10 cellular contexts compared by ENCODE assay signal in the genomic region with DNA sequence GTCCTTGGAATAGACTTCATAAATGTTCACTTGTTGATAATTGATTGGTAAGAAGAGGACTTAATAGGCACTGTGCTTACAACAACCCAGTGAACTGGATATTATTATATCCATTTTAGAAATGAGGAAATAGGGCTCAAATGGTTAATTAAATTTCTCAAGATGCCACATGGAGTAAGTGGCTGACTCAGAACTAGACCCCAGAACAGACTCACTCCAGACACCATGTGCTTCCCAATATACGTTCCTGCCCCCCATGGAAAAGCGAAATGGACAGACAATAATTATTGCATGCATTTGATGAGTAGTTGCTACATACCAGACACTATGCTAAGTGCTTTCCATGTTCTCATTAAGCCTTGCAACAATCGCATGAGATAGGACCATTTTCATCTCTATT. TPM values are rescaled to one million over a fixed set of nuclear protein-coding genes. Genes with fewer than 3 reads are reported as not detected.
A peak's percentile ranks its signal among the peaks of the same experiment; 100 is the strongest.
DNase-seq lines count a peak whose midpoint lies in the region; ATAC-seq and TF ChIP-seq lines count a peak whose summit lies in the region.
"Had no signal": no experiment of that assay in that cellular context is flagged by ENCODE, and none has a peak within 500 bp of the region (broad histone marks: within the 10 kb centered on the region; RNA-seq: fewer than 3 reads in every experiment).

No MANE protein-coding gene starts in this region.

- no peaks in the 10 kb centered on the region for H3K36me3 ChIP-seq in heart right ventricle
- H3K36me3 ChIP-seq in mesenchymal stem cell (ENCODE audit: control insufficient read depth in 1 of 2, insufficient read depth in 2 of 2, low read depth in 1 of 2, low read length in 2 of 2): no peaks in the 10 kb centered on the region
- no peaks in the 10 kb centered on the region for H3K36me3 ChIP-seq in upper lobe of right lung
- no peaks in the 10 kb centered on the region for H3K36me3 ChIP-seq in aorta (ENCODE audit: control insufficient read depth in 1 of 2, insufficient read depth in 2 of 2, low read length in 1 of 2)

- no peak overlapping the region for H3K27ac Mint-ChIP-seq in activated naive CD8-positive, alpha-beta T cell treated with anti-CD3 and anti-CD28 coated beads for 36 hours

- H3K9me3 ChIP-seq in heart right ventricle (no peaks in the 10 kb centered on the region), mesenchymal stem cell (ENCODE audit: control insufficient read depth, low read length) (no peaks in the 10 kb centered on the region), upper lobe of right lung (no peaks in the 10 kb centered on the region), aorta (ENCODE audit: control insufficient read depth, low read length) (no peaks in the 10 kb centered on the region)

- no peak overlapping the region for H3K27ac ChIP-seq in heart right ventricle
- no peak overlapping the region for H3K27ac ChIP-seq in mesenchymal stem cell (ENCODE audit: low read length, poor library complexity, severe bottlenecking)
- no peak overlapping the region for H3K27ac ChIP-seq in upper lobe of right lung
- no peak overlapping the region for H3K27ac ChIP-seq in aorta (ENCODE audit: low read depth in 1 of 2, low read length in 2 of 2)

- H3K36me3 Mint-ChIP-seq in activated naive CD8-positive, alpha-beta T cell treated with anti-CD3 and anti-CD28 coated beads for 36 hours: no peaks in the 10 kb centered on the region

- H2BK15ac ChIP-seq in mesenchymal stem cell (ENCODE audit: low read depth, poor library complexity, severe bottlenecking): no peak overlapping the region

- no peak overlapping the region for H2BK5ac ChIP-seq in mesenchymal stem cell (ENCODE audit: low read depth, low read length, poor library complexity, severe bottlenecking)

- TF ChIP-seq CTCF in heart right ventricle (IDR thresholded peaks at IDR 0.05) (no peak), upper lobe of right lung (IDR thresholded peaks at IDR 0.05) (no peak)

- peak overlapping the region; percentile 99 for H3K4me2 ChIP-seq in mesenchymal stem cell (ENCODE audit: low read length, poor library complexity, severe bottlenecking)

- H3K4me1 Mint-ChIP-seq in activated naive CD8-positive, alpha-beta T cell treated with anti-CD3 and anti-CD28 coated beads for 36 hours: peaks cover 9% of the 10 kb centered on the region

- H3K79me1 ChIP-seq in mesenchymal stem cell (replicated peaks; ENCODE audit: low read length, poor library complexity, severe bottlenecking): no peaks in the 10 kb centered on the region

- H3K9ac ChIP-seq in mesenchymal stem cell (ENCODE audit: low read length): peak overlapping the region; percentile 87

- no peak overlapping the region for H4K8ac ChIP-seq in mesenchymal stem cell (ENCODE audit: low read length)

- H3K4ac ChIP-seq in mesenchymal stem cell (ENCODE audit: low read depth in 1 of 2, low read length in 2 of 2): no peak overlapping the region

- H4K91ac ChIP-seq in mesenchymal stem cell (ENCODE audit: low read length): no peak overlapping the region

- peaks cover 0 to 52% (median 9%) of the 10 kb centered on the region in 7 donors for H3K27me3 ChIP-seq in heart right ventricle
- H3K27me3 ChIP-seq in mesenchymal stem cell (ENCODE audit: control insufficient read depth in 1 of 2, insufficient read depth in 1 of 2, low read length in 2 of 2): peaks cover 0 to 11% of the 10 kb centered on the region in 2 experiments
- peaks cover 3% of the 10 kb centered on the region for H3K27me3 ChIP-seq in upper lobe of right lung
- H3K27me3 ChIP-seq in aorta (ENCODE audit: control insufficient read depth in 1 of 2, insufficient read depth in 2 of 2, low read length in 1 of 2): no peaks in the 10 kb centered on the region

- intact Hi-C loops in heart right ventricle (cut with DNase I) (no loop called here), Right ventricle myocardium inferior (cut with DNase I) (no loop called here), upper lobe of right lung (cut with DNase I) (no loop called here), aorta (cut with DNase I) (loop anchor here in 1 of 2 donors (10.0 kb wide), 1 partner anchor 161 kb away; no protein-coding TSS in a partner anchor)

- DNase-seq in heart right ventricle (no peak), Right ventricle myocardium inferior (ENCODE audit: missing footprints) (no peak), mesenchymal stem cell (no peak), upper lobe of right lung (no peak), aorta (no peak), NCI-H226 (no peak), HuH-7.5 (ENCODE audit: low spot score) (no peak)
- no peak for DNase-seq in activated naive CD8-positive, alpha-beta T cell treated with anti-CD3 and anti-CD28 coated beads for 36 hours
- DNase-seq: left colon, SIG-M5 had no signal

- no peaks in the 10 kb centered on the region for H3K9me3 Mint-ChIP-seq in activated naive CD8-positive, alpha-beta T cell treated with anti-CD3 and anti-CD28 coated beads for 36 hours

- H3K4me3 Mint-ChIP-seq in activated naive CD8-positive, alpha-beta T cell treated with anti-CD3 and anti-CD28 coated beads for 36 hours: peak overlapping the region; percentile 58

- H3K4me1 ChIP-seq in heart right ventricle (peaks cover 0 to 10% (median 0%) of the 10 kb centered on the region in 9 donors), mesenchymal stem cell (ENCODE audit: control insufficient read depth, insufficient read depth, low read depth, low read length) (peaks cover 10% of the 10 kb centered on the region), upper lobe of right lung (peaks cover 6% of the 10 kb centered on the region), aorta (ENCODE audit: control insufficient read depth in 1 of 2, insufficient read depth in 2 of 2, low read length in 2 of 2) (peaks cover 0 to 5% of the 10 kb centered on the region in 2 donors)

- no peak overlapping the region for H3K23ac ChIP-seq in mesenchymal stem cell (ENCODE audit: low read length in 2 of 2)

- H2BK12ac ChIP-seq in mesenchymal stem cell (ENCODE audit: low read length in 2 of 2): no peak overlapping the region

- WGBS in heart right ventricle, 2 donors: 60 to 70% methylated on average over 3 of the region's 3 CpGs
- WGBS in mesenchymal stem cell: 62% methylated on average over 2 of the region's 3 CpGs
- 52 to 53% methylated on average over 3 of the region's 3 CpGs for WGBS in aorta, 2 donors

- H3K14ac ChIP-seq in mesenchymal stem cell (ENCODE audit: low read length in 2 of 2): no peak overlapping the region

- H2BK120ac ChIP-seq in mesenchymal stem cell (ENCODE audit: low read depth, low read length): no peak overlapping the region

- ATAC-seq in heart right ventricle (no peak), Right ventricle myocardium inferior (no peak), upper lobe of right lung (no peak), aorta (ENCODE audit: low FRiP score) (no peak)

- H2AFZ ChIP-seq in mesenchymal stem cell (ENCODE audit: low read depth, low read length): no peak overlapping the region

- no peak overlapping the region for H2AK5ac ChIP-seq in mesenchymal stem cell (ENCODE audit: low read length, severe bottlenecking)

- peak overlapping the region in 8 of 10 donors; percentile 37 to 63 (median 58) for H3K4me3 ChIP-seq in heart right ventricle
- peak overlapping the region in 1 of 2 experiments; percentile 92 for H3K4me3 ChIP-seq in mesenchymal stem cell (ENCODE audit: insufficient read depth in 1 of 2, low read depth in 1 of 2, low read length in 2 of 2)
- peak overlapping the region; percentile 58 for H3K4me3 ChIP-seq in upper lobe of right lung
- H3K4me3 ChIP-seq in aorta (ENCODE audit: low read length in 2 of 2): no peak overlapping the region

- H3K18ac ChIP-seq in mesenchymal stem cell (ENCODE audit: low read depth in 1 of 2, low read length in 2 of 2): no peak overlapping the region

- H3K27me3 Mint-ChIP-seq in activated naive CD8-positive, alpha-beta T cell treated with anti-CD3 and anti-CD28 coated beads for 36 hours: peaks cover 61% of the 10 kb centered on the region

RNA-seq across cellular contexts. Expression of a gene that starts 0.9 kb away (rescaled TPM):
- total RNA-seq in heart right ventricle (1 to 10 TPM in 9 of 10 donors, under 1 TPM in 1; 0.90 to 4.8 (median 1.9) TPM), Right ventricle myocardium inferior (2.3 TPM), upper lobe of right lung (5.3 TPM), aorta (10 to 100 TPM; 30.0 to 37.0 TPM)
- polyA plus RNA-seq in heart right ventricle (1 to 10 TPM in 1 of 2 donors, under 1 TPM in 1; 0.58 to 1.1 TPM), aorta (1 to 10 TPM; 3.0 to 5.7 TPM)
- not detected for total RNA-seq in activated naive CD8-positive, alpha-beta T cell treated with anti-CD3 and anti-CD28 coated beads for 36 hours
- 0.37 TPM for polyA plus RNA-seq in mesenchymal stem cell (2013, experiment 1 of 2)
- 0.75 TPM for polyA plus RNA-seq in mesenchymal stem cell (2013, experiment 2 of 2)

Comparison
In these comparisons a context has a peak if more than half of its experiments do, and no peak if none do; other contexts are left out.
1. H3K4me3 ChIP-seq: peak in heart right ventricle (8 of 10) and upper lobe of right lung (single experiment); none in aorta (0 of 2).